ENCODE assay signal across 29 cellular contexts in genomic region chr7:27349621-27350020, GRCh38.
"Had no signal": no experiment of that assay in that cellular context is flagged by ENCODE, and none has a peak within 500 bp of the region (broad histone marks: within the 10 kb centered on the region; RNA-seq: fewer than 3 reads in every experiment).

No MANE protein-coding gene starts in this region.

- H3K27ac ChIP-seq: ascending aorta, breast epithelium, cardiac muscle cell, colonic mucosa, esophagus muscularis mucosa, foreskin keratinocyte, gastrocnemius medialis, heart left ventricle had no signal

- H3K36me3 ChIP-seq: ascending aorta, breast epithelium, cardiac muscle cell, colonic mucosa, esophagus muscularis mucosa, gastrocnemius medialis, heart left ventricle had no signal

- H3K9me3 Mint-ChIP-seq: activated CD4-positive, alpha-beta memory T cell treated with anti-CD3 and anti-CD28 coated beads, Interleukin-2, amount 10 ng/mL, durations not matched to agents 7 days and 5 days; activated CD4-positive, alpha-beta T cell treated with anti-CD3 and anti-CD28 coated beads, Interleukin-2, amount 10 ng/mL, durations not matched to agents 7 days and 5 days; activated naive CD4-positive, alpha-beta T cell treated with anti-CD3 and anti-CD28 coated beads, Interleukin-2, amount 10 ng/mL, durations not matched to agents 7 days and 5 days; activated naive CD4-positive, alpha-beta T cell treated with anti-CD3 and anti-CD28 coated beads, Interleukin-2, amount 50 U/mL, for 72 hours; activated naive CD8-positive, alpha-beta T cell treated with anti-CD3 and anti-CD28 coated beads, Interleukin-2, amount 10 ng/mL, durations not matched to agents 7 days and 5 days; activated T-cell treated with anti-CD3 and anti-CD28 coated beads, Interleukin-2, amount 50 U/mL, for 24 hours; activated T-cell treated with anti-CD3 and anti-CD28 coated beads, Interleukin-2, amount 50 U/mL, for 72 hours; brain; WTC11 had no signal

- H3K36me3 Mint-ChIP-seq: activated naive CD4-positive, alpha-beta T cell treated with anti-CD3 and anti-CD28 coated beads, Interleukin-2, amount 10 ng/mL, durations not matched to agents 7 days and 5 days; activated naive CD4-positive, alpha-beta T cell treated with anti-CD3 and anti-CD28 coated beads, Interleukin-2, amount 50 U/mL, for 72 hours; activated naive CD8-positive, alpha-beta T cell treated with anti-CD3 and anti-CD28 coated beads, Interleukin-2, amount 10 ng/mL, durations not matched to agents 7 days and 5 days; brain; WTC11 had no signal

- H3K27ac Mint-ChIP-seq: activated CD4-positive, alpha-beta memory T cell treated with anti-CD3 and anti-CD28 coated beads, Interleukin-2, amount 10 ng/mL, durations not matched to agents 7 days and 5 days; activated CD4-positive, alpha-beta T cell treated with anti-CD3 and anti-CD28 coated beads, Interleukin-2, amount 10 ng/mL, durations not matched to agents 7 days and 5 days; activated naive CD4-positive, alpha-beta T cell treated with anti-CD3 and anti-CD28 coated beads, Interleukin-2, amount 10 ng/mL, durations not matched to agents 7 days and 5 days; activated naive CD4-positive, alpha-beta T cell treated with anti-CD3 and anti-CD28 coated beads, Interleukin-2, amount 50 U/mL, for 72 hours; activated naive CD8-positive, alpha-beta T cell treated with anti-CD3 and anti-CD28 coated beads, Interleukin-2, amount 10 ng/mL, durations not matched to agents 7 days and 5 days; activated T-cell treated with anti-CD3 and anti-CD28 coated beads, Interleukin-2, amount 50 U/mL, for 24 hours; activated T-cell treated with anti-CD3 and anti-CD28 coated beads, Interleukin-2, amount 50 U/mL, for 72 hours; brain; WTC11 had no signal

- ATAC-seq: activated naive CD4-positive, alpha-beta T cell treated with anti-CD3 and anti-CD28 coated beads, Interleukin-2, amount 50 U/mL, for 72 hours; activated T-cell treated with anti-CD3 and anti-CD28 coated beads, Interleukin-2, amount 50 U/mL, for 72 hours; foreskin keratinocyte; gastrocnemius medialis; heart left ventricle; WTC11 had no signal

- DNase-seq: activated CD4-positive, alpha-beta memory T cell treated with anti-CD3 and anti-CD28 coated beads, Interleukin-2, amount 10 ng/mL, durations not matched to agents 7 days and 5 days; activated CD4-positive, alpha-beta T cell treated with anti-CD3 and anti-CD28 coated beads for 1 hour; activated CD4-positive, alpha-beta T cell treated with anti-CD3 and anti-CD28 coated beads for 4 hours; activated CD4-positive, alpha-beta T cell treated with anti-CD3 and anti-CD28 coated beads, Interleukin-2, amount 10 ng/mL, durations not matched to agents 7 days and 5 days; activated CD4-positive, alpha-beta T cell treated with anti-CD3 and anti-CD28 coated beads, Interleukin-2, amount 50 U/mL, for 4 hours; activated CD8-positive, alpha-beta memory T cell treated with anti-CD3 and anti-CD28 coated beads, Interleukin-2, amount 50 U/mL, for 48 hours; activated gamma-delta T cell; activated naive CD4-positive, alpha-beta T cell; activated naive CD4-positive, alpha-beta T cell treated with anti-CD3 and anti-CD28 coated beads, Interleukin-2, amount 10 ng/mL, durations not matched to agents 7 days and 5 days; activated naive CD8-positive, alpha-beta T cell treated with anti-CD3 and anti-CD28 coated beads, Interleukin-2, amount 10 ng/mL, durations not matched to agents 7 days and 5 days; activated T-cell treated with anti-CD3 and anti-CD28 coated beads for 4 hours; activated T-cell treated with anti-CD3 and anti-CD28 coated beads, Interleukin-2, amount 50 U/mL, for 24 hours; activated T-cell treated with anti-CD3 and anti-CD28 coated beads, Interleukin-2, amount 50 U/mL, for 72 hours; central memory CD4-positive, alpha-beta T cell; cerebellar nuclear complex; colonic mucosa; effector CD8-positive, alpha-beta T cell; foreskin keratinocyte; gastrocnemius medialis; glutamatergic neuron; heart left ventricle; T-helper 2 cell had no signal

- H3K27me3 ChIP-seq: ascending aorta, breast epithelium, cardiac muscle cell, colonic mucosa, gastrocnemius medialis had no signal

- H3K4me1 ChIP-seq: ascending aorta, breast epithelium, foreskin keratinocyte, gastrocnemius medialis, heart left ventricle had no signal

- H3K4me3 Mint-ChIP-seq: activated CD4-positive, alpha-beta memory T cell treated with anti-CD3 and anti-CD28 coated beads, Interleukin-2, amount 10 ng/mL, durations not matched to agents 7 days and 5 days; activated CD4-positive, alpha-beta T cell treated with anti-CD3 and anti-CD28 coated beads, Interleukin-2, amount 10 ng/mL, durations not matched to agents 7 days and 5 days; activated naive CD4-positive, alpha-beta T cell treated with anti-CD3 and anti-CD28 coated beads, Interleukin-2, amount 10 ng/mL, durations not matched to agents 7 days and 5 days; activated naive CD8-positive, alpha-beta T cell treated with anti-CD3 and anti-CD28 coated beads, Interleukin-2, amount 10 ng/mL, durations not matched to agents 7 days and 5 days; activated T-cell treated with anti-CD3 and anti-CD28 coated beads, Interleukin-2, amount 50 U/mL, for 24 hours; activated T-cell treated with anti-CD3 and anti-CD28 coated beads, Interleukin-2, amount 50 U/mL, for 72 hours; brain; WTC11 had no signal

- H3K9me3 ChIP-seq: ascending aorta, breast epithelium, colonic mucosa, esophagus muscularis mucosa, gastrocnemius medialis, heart left ventricle had no signal

- H3K4me1 Mint-ChIP-seq: activated CD4-positive, alpha-beta memory T cell treated with anti-CD3 and anti-CD28 coated beads, Interleukin-2, amount 10 ng/mL, durations not matched to agents 7 days and 5 days; activated CD4-positive, alpha-beta T cell treated with anti-CD3 and anti-CD28 coated beads, Interleukin-2, amount 10 ng/mL, durations not matched to agents 7 days and 5 days; activated naive CD4-positive, alpha-beta T cell treated with anti-CD3 and anti-CD28 coated beads, Interleukin-2, amount 10 ng/mL, durations not matched to agents 7 days and 5 days; activated naive CD8-positive, alpha-beta T cell treated with anti-CD3 and anti-CD28 coated beads, Interleukin-2, amount 10 ng/mL, durations not matched to agents 7 days and 5 days had no signal

- H3K4me3 ChIP-seq: ascending aorta, breast epithelium, cardiac muscle cell, colonic mucosa, esophagus muscularis mucosa, gastrocnemius medialis, heart left ventricle had no signal
